Comparison of ENCODE assay signal across 18 cellular contexts in the genomic region with DNA sequence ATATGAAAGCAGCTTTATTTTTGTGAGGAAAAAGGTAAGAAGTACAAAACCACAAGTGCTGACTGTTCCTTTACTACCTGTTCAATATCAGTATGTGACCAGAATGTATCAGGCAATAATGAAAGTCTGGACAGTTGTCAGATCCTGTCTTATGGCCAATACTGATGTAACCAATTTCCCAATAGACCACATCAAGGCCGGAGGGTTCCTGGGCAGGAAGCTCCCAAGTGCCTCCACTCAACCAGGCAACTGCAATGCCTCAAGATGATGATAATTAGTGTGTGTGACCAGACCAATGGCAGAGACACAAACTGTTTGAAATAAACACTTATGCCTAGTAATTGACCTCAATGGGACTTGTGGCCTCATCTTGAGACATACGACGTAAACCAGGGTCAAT.
"Had no signal": no experiment of that assay in that cellular context is flagged by ENCODE, and none has a peak within 500 bp of the region (broad histone marks: within the 10 kb centered on the region; RNA-seq: fewer than 3 reads in every experiment).

No MANE protein-coding gene starts in this region.

- H3K9me3 ChIP-seq: body of pancreas, ovary had no signal

- H3K27ac ChIP-seq: body of pancreas, epithelial cell of prostate, ovary had no signal

- DNase-seq: activated CD4-positive, alpha-beta T cell treated with anti-CD3 and anti-CD28 coated beads, Interleukin-2, amount 50 U/mL, for 1 hour; activated CD4-positive, CD25-positive, alpha-beta regulatory T cell; activated naive CD4-positive, alpha-beta T cell treated with anti-CD3 and anti-CD28 coated beads for 36 hours; activated T-cell treated with anti-CD3 and anti-CD28 coated beads for 4 hours; amniotic stem cell; body of pancreas; cortex of kidney; effector memory CD8-positive, alpha-beta T cell; hypothalamus; left cardiac atrium; ovary; stimulated activated CD4-positive, alpha-beta T cell treated with anti-CD3 and anti-CD28 coated beads, Interleukin-4, amount 100 ng/mL, for 1 hour; stimulated activated CD8-positive, alpha-beta memory T cell treated with anti-CD3 and anti-CD28 coated beads, Interleukin-4, amount 100 ng/mL, for 48 hours; T-helper 1 cell had no signal

- H3K9me3 Mint-ChIP-seq: activated naive CD4-positive, alpha-beta T cell treated with anti-CD3 and anti-CD28 coated beads for 36 hours; activated T-helper 17 cell treated with anti-CD3 and anti-CD28 coated beads, Interleukin-2, amount 50 U/mL, for 72 hours; central memory CD8-positive, alpha-beta T cell; effector memory CD8-positive, alpha-beta T cell; stimulated activated naive CD8-positive, alpha-beta T cell treated with anti-CD3 and anti-CD28 coated beads, Interleukin-15, Interleukin-2, amounts not matched to agents 100 ng/mL and 50 ng/mL, for 24 hours had no signal

- H3K27me3 Mint-ChIP-seq: activated T-helper 17 cell treated with anti-CD3 and anti-CD28 coated beads, Interleukin-2, amount 50 U/mL, for 72 hours; central memory CD8-positive, alpha-beta T cell; effector memory CD8-positive, alpha-beta T cell; stimulated activated naive CD8-positive, alpha-beta T cell treated with anti-CD3 and anti-CD28 coated beads, Interleukin-15, Interleukin-2, amounts not matched to agents 100 ng/mL and 50 ng/mL, for 24 hours had no signal

- ATAC-seq: activated T-helper 17 cell treated with anti-CD3 and anti-CD28 coated beads, Interleukin-2, amount 50 U/mL, for 72 hours; body of pancreas; effector memory CD8-positive, alpha-beta T cell; left cardiac atrium had no signal

- H3K4me3 Mint-ChIP-seq: activated naive CD4-positive, alpha-beta T cell treated with anti-CD3 and anti-CD28 coated beads for 36 hours; activated T-helper 17 cell treated with anti-CD3 and anti-CD28 coated beads, Interleukin-2, amount 50 U/mL, for 72 hours; central memory CD8-positive, alpha-beta T cell; effector memory CD8-positive, alpha-beta T cell; stimulated activated naive CD8-positive, alpha-beta T cell treated with anti-CD3 and anti-CD28 coated beads, Interleukin-15, Interleukin-2, amounts not matched to agents 100 ng/mL and 50 ng/mL, for 24 hours had no signal

- H3K36me3 ChIP-seq: ovary had no signal

- H3K4me3 ChIP-seq: body of pancreas, ovary had no signal

- H3K27ac Mint-ChIP-seq: activated naive CD4-positive, alpha-beta T cell treated with anti-CD3 and anti-CD28 coated beads for 36 hours; activated T-helper 17 cell treated with anti-CD3 and anti-CD28 coated beads, Interleukin-2, amount 50 U/mL, for 72 hours; stimulated activated naive CD8-positive, alpha-beta T cell treated with anti-CD3 and anti-CD28 coated beads, Interleukin-15, Interleukin-2, amounts not matched to agents 100 ng/mL and 50 ng/mL, for 24 hours had no signal

- H3K27me3 ChIP-seq: body of pancreas, ovary had no signal
